ENCODE assay signal across 8 cellular contexts in the genomic region with DNA sequence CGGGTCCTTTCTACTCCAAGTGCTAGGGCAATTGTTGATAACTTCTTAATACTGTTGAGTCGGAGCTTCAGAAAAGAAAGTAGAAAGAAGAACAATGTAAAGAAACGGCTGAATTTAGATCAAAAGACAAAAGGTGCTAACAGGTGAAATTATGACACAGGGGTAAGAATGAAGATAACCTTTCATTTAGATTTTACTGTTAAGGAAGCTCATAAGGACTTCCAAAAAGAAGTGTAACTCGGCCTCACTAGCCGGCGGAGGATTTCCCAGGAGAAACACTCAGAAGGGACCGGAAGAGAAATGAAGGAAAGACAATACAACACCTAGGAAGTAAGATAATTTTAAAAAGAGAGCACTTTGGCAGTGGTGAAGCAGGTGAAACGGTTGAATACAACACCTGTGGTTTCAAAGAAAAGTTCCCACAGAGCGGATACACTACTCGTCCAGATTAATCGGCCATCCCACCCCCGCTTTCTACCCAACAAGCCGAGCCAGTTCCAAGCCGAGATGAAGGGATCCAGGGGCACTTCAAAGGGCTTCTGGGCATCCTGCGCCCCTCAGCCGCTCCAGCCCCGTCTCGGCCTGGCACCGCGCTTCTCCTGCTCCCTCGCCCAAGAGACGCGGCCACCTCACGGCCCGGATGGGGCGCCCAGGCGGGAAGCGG. TPM values are rescaled to one million over a fixed set of nuclear protein-coding genes. Genes with fewer than 3 reads are reported as not detected.
DNase-seq lines count a peak whose midpoint lies in the region; ATAC-seq and TF ChIP-seq lines count a peak whose summit lies in the region.

No MANE protein-coding gene starts in this region.

- H3K4me3 Mint-ChIP-seq in MCF 10A (ENCODE audit: unreplicated experiment), result peak overlapping the region; percentile 85

- TF ChIP-seq CTCF in GM10266 (IDR thresholded peaks at IDR 0.05; ENCODE audit: control insufficient read depth, insufficient read depth, low read depth, missing control alignments), result no peak
- no peak for TF ChIP-seq CTCF in MCF 10A (IDR thresholded peaks at IDR 0.05; ENCODE audit: unreplicated experiment)

- DNase-seq in GM10266 (ENCODE audit: extremely low spot score) (peak; percentile 57), MCF 10A (ENCODE audit: unreplicated experiment) (peak; percentile 24), kidney glomerular epithelial cell (lab: John Stamatoyannopoulos, UW) (peak; percentile 32), SHP77 treated with DMSO at 0.1 percent for 48 hours (lab: John Stamatoyannopoulos, UW) (no peak), KG1 (lab: John Stamatoyannopoulos, UW) (no peak)
- DNase-seq in Jurkat, Clone E6-1 (ENCODE audit: low read depth, low spot score), result no peak

- H3K27me3 Mint-ChIP-seq in MCF 10A (ENCODE audit: insufficient read depth, unreplicated experiment), result no peaks in the 10 kb centered on the region

- peak; percentile 40 for ATAC-seq in GM21528 (IDR thresholded peaks at IDR 0.05; ENCODE audit: low FRiP score, unreplicated experiment)

- peak overlapping the region; percentile 83 for H3K4me3 ChIP-seq in Jurkat, Clone E6-1 (ENCODE audit: low read length)

- POLR2A ChIA-PET in MCF 10A (lab: Yijun Ruan, JAX), result interaction anchor here (0.7 to 6.3 kb wide), 26 partner anchors 10 to 311 kb away, joined by 3 to 97 read pairs (median 4); a partner anchor contains a TSS

- CTCF ChIA-PET in MCF 10A (lab: Yijun Ruan, JAX), result interaction anchor here (0.6 to 1.7 kb wide), 10 partner anchors 12 to 215 kb away, joined by 3 to 9 read pairs (median 4); no protein-coding TSS in a partner anchor

- H3K27ac Mint-ChIP-seq in MCF 10A (ENCODE audit: low read depth, unreplicated experiment), result peak overlapping the region; percentile 93

- TSS peak; percentile 26 for BruUV-seq in MCF 10A (replicated peaks; lab: Mats Ljungman, UMichigan)

- peaks cover 28% of the 10 kb centered on the region for H3K36me3 Mint-ChIP-seq in MCF 10A (ENCODE audit: insufficient read depth, unreplicated experiment)

- intact Hi-C loops in MCF 10A (cut with micrococcal nuclease), result no loop called here

- H3K9me3 Mint-ChIP-seq in MCF 10A (ENCODE audit: unreplicated experiment), result no peaks in the 10 kb centered on the region

- peak overlapping the region; percentile 14 for H3K27ac ChIP-seq in temporal lobe (ENCODE audit: low read depth, low read length)

- peaks cover 20% of the 10 kb centered on the region for H3K4me1 Mint-ChIP-seq in MCF 10A (ENCODE audit: insufficient read depth, unreplicated experiment)

RNA-seq across cellular contexts. Expression of a gene that starts 0.7 kb away (rescaled TPM):
- 46.3 TPM for polyA plus RNA-seq in Jurkat, Clone E6-1 (2012; ENCODE audit: insufficient read depth, insufficient read length)
- 27.3 and 35.7 TPM in 2 replicates for total RNA-seq in MCF 10A (2022)
- total RNA-seq in temporal lobe, result 18.9 TPM

Comparison
In these comparisons a context has a peak if more than half of its experiments do, and no peak if none do; other contexts are left out.
1. DNase-seq: peak in GM10266 (single experiment), MCF 10A (single experiment) and kidney glomerular epithelial cell (single experiment); none in Jurkat, Clone E6-1 (single experiment), SHP77 treated with DMSO at 0.1 percent for 48 hours (single experiment) and KG1 (single experiment).